Comparison of ENCODE assay signal across 23 cellular contexts in genomic region chr11:16365456-16366355, GRCh38.
DNase-seq lines count a peak whose midpoint lies in the region; ATAC-seq and TF ChIP-seq lines count a peak whose summit lies in the region.
"Had no signal": no experiment of that assay in that cellular context is flagged by ENCODE, and none has a peak within 500 bp of the region (broad histone marks: within the 10 kb centered on the region; RNA-seq: fewer than 3 reads in every experiment).

No MANE protein-coding gene starts in this region.

- peak overlapping the region in 1 of 3 experiments; percentile 30 for H3K4me3 Mint-ChIP-seq in nephron
- H3K4me3 Mint-ChIP-seq: activated naive CD8-positive, alpha-beta T cell treated with anti-CD3 and anti-CD28 coated beads, Interleukin-2, amount 10 ng/mL, durations not matched to agents 7 days and 5 days; activated T-helper 1 cell treated with anti-CD3 and anti-CD28 coated beads, Interleukin-12 subunit alpha, Interleukin-12 subunit beta, Interleukin-2, Interleukin-4 antibody, amounts not matched to agents 30 ng/mL and 10 ng/mL and 1 ng/mL, durations not matched to agents 14 hours and 24 hours and 36 hours; WTC11 had no signal

- H3K27ac ChIP-seq in substantia nigra (ENCODE audit: low read depth, low read length, poor library complexity, severe bottlenecking): no peak overlapping the region
- H3K27ac ChIP-seq: body of pancreas, lower lobe of right lung, uterus had no signal

- ATAC-seq in GM19397 (IDR thresholded peaks at IDR 0.05; ENCODE audit: unreplicated experiment): no peak
- ATAC-seq: body of pancreas, gastrocnemius medialis, HCT116, lower lobe of right lung, WTC11 had no signal

- DNase-seq in DMS153 treated with DMSO at 0.1 percent for 48 hours (lab: John Stamatoyannopoulos, UW; ENCODE audit: unreplicated experiment) (peak; percentile 91), NCI-H1930 (lab: John Stamatoyannopoulos, UW) (peak; percentile 56 to 77), SHP77 treated with DMSO at 0.1 percent for 48 hours (lab: John Stamatoyannopoulos, UW) (peak; percentile 56), GDM1 (lab: John Stamatoyannopoulos, UW) (no peak), substantia nigra (lab: John Stamatoyannopoulos, UW) (no peak)
- no peak for DNase-seq in activated CD4-positive, CD25-positive, alpha-beta regulatory T cell (lab: John Stamatoyannopoulos, UW)
- DNase-seq: activated CD8-positive, alpha-beta memory T cell treated with anti-CD3 and anti-CD28 coated beads for 24 hours; activated naive CD8-positive, alpha-beta T cell treated with anti-CD3 and anti-CD28 coated beads, Interleukin-2, amount 10 ng/mL, durations not matched to agents 7 days and 5 days; body of pancreas; cortex of kidney; gastrocnemius medialis; KG1; lower lobe of right lung; MV-4-11; posterior cingulate gyrus; SIG-M5; stimulated activated CD4-positive, alpha-beta T cell treated with anti-CD3 and anti-CD28 coated beads, Interleukin-4, amount 100 ng/mL, for 4 hours; uterus had no signal

- H3K27me3 Mint-ChIP-seq in nephron (ENCODE audit: low read depth): no peaks in the 10 kb centered on the region
- H3K27me3 Mint-ChIP-seq: activated naive CD8-positive, alpha-beta T cell treated with anti-CD3 and anti-CD28 coated beads, Interleukin-2, amount 10 ng/mL, durations not matched to agents 7 days and 5 days had no signal

- no peaks in the 10 kb centered on the region for H3K36me3 Mint-ChIP-seq in nephron (ENCODE audit: low read depth)
- H3K36me3 Mint-ChIP-seq: activated naive CD8-positive, alpha-beta T cell treated with anti-CD3 and anti-CD28 coated beads, Interleukin-2, amount 10 ng/mL, durations not matched to agents 7 days and 5 days; WTC11 had no signal

- peak overlapping the region; percentile 21 to 93 (median 88) for H3K27ac Mint-ChIP-seq in nephron
- H3K27ac Mint-ChIP-seq: activated naive CD8-positive, alpha-beta T cell treated with anti-CD3 and anti-CD28 coated beads, Interleukin-2, amount 10 ng/mL, durations not matched to agents 7 days and 5 days; activated T-helper 1 cell treated with anti-CD3 and anti-CD28 coated beads, Interleukin-12 subunit alpha, Interleukin-12 subunit beta, Interleukin-2, Interleukin-4 antibody, amounts not matched to agents 30 ng/mL and 10 ng/mL and 1 ng/mL, durations not matched to agents 14 hours and 24 hours and 36 hours; WTC11 had no signal

- H3K4me1 Mint-ChIP-seq in nephron: peaks cover 29% of the 10 kb centered on the region
- H3K4me1 Mint-ChIP-seq: activated naive CD8-positive, alpha-beta T cell treated with anti-CD3 and anti-CD28 coated beads, Interleukin-2, amount 10 ng/mL, durations not matched to agents 7 days and 5 days; WTC11 had no signal

- no peaks in the 10 kb centered on the region for H3K9me3 Mint-ChIP-seq in nephron
- H3K9me3 Mint-ChIP-seq: activated naive CD8-positive, alpha-beta T cell treated with anti-CD3 and anti-CD28 coated beads, Interleukin-2, amount 10 ng/mL, durations not matched to agents 7 days and 5 days; activated T-helper 1 cell treated with anti-CD3 and anti-CD28 coated beads, Interleukin-12 subunit alpha, Interleukin-12 subunit beta, Interleukin-2, Interleukin-4 antibody, amounts not matched to agents 30 ng/mL and 10 ng/mL and 1 ng/mL, durations not matched to agents 14 hours and 24 hours and 36 hours; WTC11 had no signal

- no peak for TF ChIP-seq CTCF in nephron (IDR thresholded peaks at IDR 0.05; ENCODE audit: unreplicated experiment in 3 of 3)

Comparison
In these comparisons a context has a peak if more than half of its experiments do, and no peak if none do; other contexts are left out.
1. DNase-seq: peak in DMS153 treated with DMSO at 0.1 percent for 48 hours (single experiment), NCI-H1930 (2 of 2) and SHP77 treated with DMSO at 0.1 percent for 48 hours (single experiment); none in activated CD4-positive, CD25-positive, alpha-beta regulatory T cell (0 of 4), GDM1 (single experiment) and substantia nigra (0 of 49).